ENCODE assay signal across 16 cellular contexts in the genomic region with DNA sequence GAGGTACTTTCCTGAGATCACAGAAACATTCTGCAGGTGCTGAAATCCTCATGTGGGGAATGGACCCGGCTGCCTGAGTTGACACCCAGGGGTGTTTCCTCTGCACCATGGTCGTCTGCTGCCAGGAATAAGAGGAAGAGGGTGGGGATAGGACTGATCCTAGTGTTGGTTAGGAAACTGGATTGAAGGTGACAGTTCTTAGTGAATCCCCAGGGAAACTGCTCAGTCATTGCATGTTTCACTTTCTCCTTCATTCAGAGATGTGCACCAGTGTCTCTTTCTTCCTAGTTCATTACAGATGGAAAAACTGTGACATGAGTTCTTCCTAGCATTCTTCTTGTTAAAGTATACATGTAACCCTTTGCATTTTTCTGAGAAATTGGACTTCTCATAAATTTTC.
DNase-seq lines count a peak whose midpoint lies in the region; ATAC-seq and TF ChIP-seq lines count a peak whose summit lies in the region.
"Had no signal": no experiment of that assay in that cellular context is flagged by ENCODE, and none has a peak within 500 bp of the region (broad histone marks: within the 10 kb centered on the region; RNA-seq: fewer than 3 reads in every experiment).

No MANE protein-coding gene starts in this region.

- no peak for ATAC-seq in activated naive CD8-positive, alpha-beta T cell treated with anti-CD3 and anti-CD28 coated beads, Interleukin-2, amount 50 U/mL, for 24 hours
- ATAC-seq in memory B cell (ENCODE audit: low read depth) = no peak
- peak; percentile 34 for ATAC-seq in upper lobe of right lung
- no peak for ATAC-seq in stimulated activated effector memory CD8-positive, alpha-beta T cell treated with anti-CD3 and anti-CD28 coated beads, Interleukin-12 subunit alpha, Interleukin-12 subunit beta, amount 100 ng/mL, for 72 hours

- no peak overlapping the region for H3K9ac ChIP-seq in neuronal stem cell (ENCODE audit: low read depth, low read length, poor library complexity)
- H3K9ac ChIP-seq: BLaER1 had no signal

- no peaks in the 10 kb centered on the region for H3K9me3 Mint-ChIP-seq in activated naive CD8-positive, alpha-beta T cell treated with anti-CD3 and anti-CD28 coated beads, Interleukin-2, amount 50 U/mL, for 24 hours
- H3K9me3 Mint-ChIP-seq in activated naive CD8-positive, alpha-beta T cell treated with anti-CD3 and anti-CD28 coated beads for 36 hours = no peaks in the 10 kb centered on the region
- H3K9me3 Mint-ChIP-seq in memory B cell = no peaks in the 10 kb centered on the region
- no peaks in the 10 kb centered on the region for H3K9me3 Mint-ChIP-seq in stimulated activated effector memory CD8-positive, alpha-beta T cell treated with anti-CD3 and anti-CD28 coated beads, Interleukin-12 subunit alpha, Interleukin-12 subunit beta, amount 100 ng/mL, for 72 hours
- H3K9me3 Mint-ChIP-seq: CD14-positive monocyte; CD4-positive, alpha-beta memory T cell; IgD-negative memory B cell had no signal

- no peak overlapping the region for H3K4me3 Mint-ChIP-seq in activated naive CD8-positive, alpha-beta T cell treated with anti-CD3 and anti-CD28 coated beads, Interleukin-2, amount 50 U/mL, for 24 hours
- H3K4me3 Mint-ChIP-seq in activated naive CD8-positive, alpha-beta T cell treated with anti-CD3 and anti-CD28 coated beads for 36 hours = no peak overlapping the region
- no peak overlapping the region for H3K4me3 Mint-ChIP-seq in memory B cell
- no peak overlapping the region for H3K4me3 Mint-ChIP-seq in stimulated activated effector memory CD8-positive, alpha-beta T cell treated with anti-CD3 and anti-CD28 coated beads, Interleukin-12 subunit alpha, Interleukin-12 subunit beta, amount 100 ng/mL, for 72 hours
- H3K4me3 Mint-ChIP-seq: CD14-positive monocyte; CD4-positive, alpha-beta memory T cell; IgD-negative memory B cell had no signal

- H3K27ac ChIP-seq in upper lobe of right lung (no peak overlapping the region), neuronal stem cell (replicated peaks; ENCODE audit: low read length) (no peak overlapping the region)
- H3K27ac ChIP-seq: BLaER1 had no signal

- H3K4me1 Mint-ChIP-seq in activated naive CD8-positive, alpha-beta T cell treated with anti-CD3 and anti-CD28 coated beads, Interleukin-2, amount 50 U/mL, for 24 hours = no peaks in the 10 kb centered on the region
- peaks cover 5% of the 10 kb centered on the region for H3K4me1 Mint-ChIP-seq in activated naive CD8-positive, alpha-beta T cell treated with anti-CD3 and anti-CD28 coated beads for 36 hours
- no peaks in the 10 kb centered on the region for H3K4me1 Mint-ChIP-seq in memory B cell
- H3K4me1 Mint-ChIP-seq in stimulated activated effector memory CD8-positive, alpha-beta T cell treated with anti-CD3 and anti-CD28 coated beads, Interleukin-12 subunit alpha, Interleukin-12 subunit beta, amount 100 ng/mL, for 72 hours = peaks cover 7% of the 10 kb centered on the region
- H3K4me1 Mint-ChIP-seq: CD4-positive, alpha-beta memory T cell; IgD-negative memory B cell had no signal

- H3K27me3 ChIP-seq in upper lobe of right lung (no peaks in the 10 kb centered on the region), neuronal stem cell (ENCODE audit: control insufficient read depth in 3 of 3, insufficient read depth in 3 of 3, low read depth in 1 of 3, low read length in 3 of 3) (no peaks in the 10 kb centered on the region)
- H3K27me3 ChIP-seq: BLaER1 had no signal

- H3K27me3 Mint-ChIP-seq in activated naive CD8-positive, alpha-beta T cell treated with anti-CD3 and anti-CD28 coated beads, Interleukin-2, amount 50 U/mL, for 24 hours = no peaks in the 10 kb centered on the region
- no peaks in the 10 kb centered on the region for H3K27me3 Mint-ChIP-seq in activated naive CD8-positive, alpha-beta T cell treated with anti-CD3 and anti-CD28 coated beads for 36 hours
- no peaks in the 10 kb centered on the region for H3K27me3 Mint-ChIP-seq in memory B cell
- H3K27me3 Mint-ChIP-seq: CD4-positive, alpha-beta memory T cell; IgD-negative memory B cell had no signal

- H2BK5ac ChIP-seq in neuronal stem cell (ENCODE audit: low read length) = no peak overlapping the region

- no peak overlapping the region for H3K23ac ChIP-seq in neuronal stem cell (ENCODE audit: low read depth, low read length, poor library complexity)

- no peak overlapping the region for H4K8ac ChIP-seq in neuronal stem cell (ENCODE audit: low read depth, low read length)

- no peaks in the 10 kb centered on the region for H3K36me3 ChIP-seq in upper lobe of right lung
- H3K36me3 ChIP-seq in neuronal stem cell (replicated peaks in 1 of 2; ENCODE audit: control insufficient read depth in 2 of 2, insufficient read depth in 2 of 2, low read length in 2 of 2) = no peaks in the 10 kb centered on the region
- H3K36me3 ChIP-seq: BLaER1, HAP-1 had no signal

- no peak overlapping the region for H3K18ac ChIP-seq in neuronal stem cell (ENCODE audit: low read length)

- peak overlapping the region; percentile 37 for H3K27ac Mint-ChIP-seq in activated naive CD8-positive, alpha-beta T cell treated with anti-CD3 and anti-CD28 coated beads, Interleukin-2, amount 50 U/mL, for 24 hours
- no peak overlapping the region for H3K27ac Mint-ChIP-seq in activated naive CD8-positive, alpha-beta T cell treated with anti-CD3 and anti-CD28 coated beads for 36 hours
- peak overlapping the region; percentile 25 for H3K27ac Mint-ChIP-seq in memory B cell
- no peak overlapping the region for H3K27ac Mint-ChIP-seq in stimulated activated effector memory CD8-positive, alpha-beta T cell treated with anti-CD3 and anti-CD28 coated beads, Interleukin-12 subunit alpha, Interleukin-12 subunit beta, amount 100 ng/mL, for 72 hours
- H3K27ac Mint-ChIP-seq: IgD-negative memory B cell had no signal

- no peaks in the 10 kb centered on the region for H3K9me3 ChIP-seq in upper lobe of right lung
- no peaks in the 10 kb centered on the region for H3K9me3 ChIP-seq in neuronal stem cell (replicated peaks in 1 of 2; ENCODE audit: control insufficient read depth in 2 of 2, insufficient read depth in 1 of 2, low read depth in 1 of 2, low read length in 2 of 2)
- H3K9me3 ChIP-seq: BLaER1, HAP-1 had no signal

- no peak for DNase-seq in activated naive CD8-positive, alpha-beta T cell treated with anti-CD3 and anti-CD28 coated beads, Interleukin-2, amount 50 U/mL, for 24 hours
- DNase-seq in activated naive CD8-positive, alpha-beta T cell treated with anti-CD3 and anti-CD28 coated beads for 36 hours = no peak
- DNase-seq in NCI-H69 (lab: John Stamatoyannopoulos, UW) (peak; percentile 38), memory B cell (ENCODE audit: low spot score in 2 of 2) (no peak), upper lobe of right lung (no peak), neuronal stem cell (ENCODE audit: low spot score) (no peak)
- DNase-seq in stimulated activated effector memory CD8-positive, alpha-beta T cell treated with anti-CD3 and anti-CD28 coated beads, Interleukin-12 subunit alpha, Interleukin-12 subunit beta, amount 100 ng/mL, for 72 hours (ENCODE audit: low spot score in 2 of 2) = no peak
- no peak for DNase-seq in stimulated activated CD4-positive, alpha-beta T cell treated with anti-CD3 and anti-CD28 coated beads, Interleukin-2, amount 100 ng/mL, for 24 hours
- DNase-seq: 8988T; CD4-positive, alpha-beta memory T cell; DMS79 treated with DMSO at 0.1 percent for 48 hours; GF-D8 had no signal

- no peak overlapping the region for H2BK120ac ChIP-seq in neuronal stem cell (ENCODE audit: low read depth, low read length)

- no peak overlapping the region for H3K4me3 ChIP-seq in upper lobe of right lung
- H3K4me3 ChIP-seq in neuronal stem cell (ENCODE audit: low read length in 2 of 2) = no peak overlapping the region
- H3K4me3 ChIP-seq: BLaER1, HAP-1 had no signal

- H2BK12ac ChIP-seq in neuronal stem cell (ENCODE audit: low read length) = no peak overlapping the region

- H3K79me1 ChIP-seq in neuronal stem cell (ENCODE audit: low read depth, low read length) = no peaks in the 10 kb centered on the region

- no peak overlapping the region for H2AK5ac ChIP-seq in neuronal stem cell (ENCODE audit: low read depth, low read length)

- no peak overlapping the region for H3K4me2 ChIP-seq in neuronal stem cell (ENCODE audit: insufficient read depth, low read length, poor library complexity, severe bottlenecking)
- H3K4me2 ChIP-seq: BLaER1 had no signal

- no CpG with 5 or more reads among the region's 2 CpGs for WGBS in neuronal stem cell (ENCODE audit: extremely low coverage in 2 of 2, insufficient read length in 2 of 2, insufficient replicate concordance in 1 of 2), 2 donors

- intact Hi-C loops in upper lobe of right lung (cut with DNase I) = no loop called here

- no peaks in the 10 kb centered on the region for H3K4me1 ChIP-seq in upper lobe of right lung
- H3K4me1 ChIP-seq in neuronal stem cell (ENCODE audit: control insufficient read depth in 2 of 2, insufficient read depth in 1 of 2, low read depth in 1 of 2, low read length in 2 of 2) = no peaks in the 10 kb centered on the region
- H3K4me1 ChIP-seq: HAP-1 had no signal

- no peak overlapping the region for H2AFZ ChIP-seq in neuronal stem cell (ENCODE audit: low read length)

- H2BK15ac ChIP-seq in neuronal stem cell (ENCODE audit: low read length) = no peak overlapping the region

- no peak overlapping the region for H3K14ac ChIP-seq in neuronal stem cell (ENCODE audit: low read length)

- H4K91ac ChIP-seq in neuronal stem cell (ENCODE audit: low read depth, low read length, poor library complexity) = no peak overlapping the region

- H3K36me3 Mint-ChIP-seq in activated naive CD8-positive, alpha-beta T cell treated with anti-CD3 and anti-CD28 coated beads, Interleukin-2, amount 50 U/mL, for 24 hours (ENCODE audit: low read depth) = no peaks in the 10 kb centered on the region
- no peaks in the 10 kb centered on the region for H3K36me3 Mint-ChIP-seq in activated naive CD8-positive, alpha-beta T cell treated with anti-CD3 and anti-CD28 coated beads for 36 hours
- peaks cover 7% of the 10 kb centered on the region for H3K36me3 Mint-ChIP-seq in memory B cell
- no peaks in the 10 kb centered on the region for H3K36me3 Mint-ChIP-seq in stimulated activated effector memory CD8-positive, alpha-beta T cell treated with anti-CD3 and anti-CD28 coated beads, Interleukin-12 subunit alpha, Interleukin-12 subunit beta, amount 100 ng/mL, for 72 hours

- TF ChIP-seq CTCF in upper lobe of right lung (IDR thresholded peaks at IDR 0.05) = no peak

- H3K4ac ChIP-seq in neuronal stem cell (ENCODE audit: low read length) = no peak overlapping the region

Comparison
In these comparisons a context has a peak if more than half of its experiments do, and no peak if none do; other contexts are left out.
1. H3K27ac Mint-ChIP-seq: peak in activated naive CD8-positive, alpha-beta T cell treated with anti-CD3 and anti-CD28 coated beads, Interleukin-2, amount 50 U/mL, for 24 hours (single experiment) and memory B cell (single experiment); none in activated naive CD8-positive, alpha-beta T cell treated with anti-CD3 and anti-CD28 coated beads for 36 hours (single experiment) and stimulated activated effector memory CD8-positive, alpha-beta T cell treated with anti-CD3 and anti-CD28 coated beads, Interleukin-12 subunit alpha, Interleukin-12 subunit beta, amount 100 ng/mL, for 72 hours (single experiment).